Comparison of ENCODE assay signal across 22 cellular contexts in the genomic region with DNA sequence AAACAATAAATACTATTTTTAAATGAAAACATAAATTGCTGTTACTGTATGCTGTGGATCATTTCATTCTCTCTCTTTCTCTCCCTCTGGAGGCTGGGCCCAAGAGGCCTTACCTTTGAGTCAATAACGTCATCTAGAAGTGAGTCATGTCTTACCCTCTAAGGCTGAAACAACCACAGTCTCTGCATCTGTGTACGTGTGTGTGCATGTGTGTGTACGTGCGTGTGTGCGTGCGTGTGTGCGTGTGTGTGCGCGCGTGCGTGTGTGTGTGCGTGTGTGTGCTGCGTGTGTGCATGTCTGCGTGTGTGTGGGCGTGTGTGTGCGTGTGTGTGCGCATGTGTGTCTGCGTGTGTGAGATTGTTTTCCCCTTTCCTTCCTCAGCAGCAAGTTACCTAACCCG. TPM values are rescaled to one million over a fixed set of nuclear protein-coding genes. Genes with fewer than 3 reads are reported as not detected.
DNase-seq lines count a peak whose midpoint lies in the region; ATAC-seq, FAIRE-seq and TF ChIP-seq lines count a peak whose summit lies in the region.
"Had no signal": no experiment of that assay in that cellular context is flagged by ENCODE, and none has a peak within 500 bp of the region (broad histone marks: within the 10 kb centered on the region; RNA-seq: fewer than 3 reads in every experiment).

No MANE protein-coding gene starts in this region.

- H3K36me3 Mint-ChIP-seq in WTC11 = no peaks in the 10 kb centered on the region
- H3K36me3 Mint-ChIP-seq in mesothelial cell of epicardium = no peaks in the 10 kb centered on the region
- H3K36me3 Mint-ChIP-seq: naive B cell had no signal

- H3K27me3 ChIP-seq in keratinocyte (ENCODE audit: control insufficient read depth, extremely low read depth, insufficient read depth, low read length) = no peaks in the 10 kb centered on the region
- H3K27me3 ChIP-seq in thyroid gland = no peaks in the 10 kb centered on the region
- H3K27me3 ChIP-seq: adrenal gland had no signal

- H3K79me2 ChIP-seq in keratinocyte (ENCODE audit: control insufficient read depth, insufficient read depth, low read length) = no peaks in the 10 kb centered on the region

- FAIRE-seq in H54 (lab: Jason Lieb, UNC) (peak; percentile 6), keratinocyte (lab: Jason Lieb, UNC) (no peak)
- FAIRE-seq: HepG2, kidney, TTC549 had no signal

- 75 to 89% methylated on average over 19 of the region's 19 CpGs for WGBS in thyroid gland, 2 donors

- H3K27me3 Mint-ChIP-seq in WTC11 (ENCODE audit: low read depth) (no peaks in the 10 kb centered on the region), mesothelial cell of epicardium (ENCODE audit: low read depth) (no peaks in the 10 kb centered on the region)

- POLR2A ChIA-PET in WTC11 (lab: Charles Lee) = no interaction called here

- TF ChIP-seq CTCF in WTC11 (IDR thresholded peaks at IDR 0.05) (no peak), keratinocyte (optimal IDR thresholded peaks at IDR 0.05 in 1 of 3, IDR thresholded peaks at IDR 0.05 in 1 of 3, conservative IDR thresholded peaks at IDR 0.05 in 1 of 3; ENCODE audit: extremely low read depth in 1 of 3, insufficient read depth in 2 of 3, low read length in 3 of 3) (no peak), mesothelial cell of epicardium (IDR thresholded peaks at IDR 0.05; ENCODE audit: unreplicated experiment) (no peak), thyroid gland (IDR thresholded peaks at IDR 0.05) (no peak)

- H2AFZ ChIP-seq in keratinocyte (ENCODE audit: control insufficient read depth, low read length) = no peak overlapping the region

- H3K9me3 ChIP-seq in keratinocyte (ENCODE audit: control insufficient read depth, low read depth, low read length) = no peaks in the 10 kb centered on the region
- no peaks in the 10 kb centered on the region for H3K9me3 ChIP-seq in thyroid gland
- H3K9me3 ChIP-seq: adrenal gland had no signal

- H4K20me1 ChIP-seq in keratinocyte (ENCODE audit: control insufficient read depth, extremely low read depth, insufficient read depth, low read length) = no peaks in the 10 kb centered on the region

- H3K27ac ChIP-seq in keratinocyte (ENCODE audit: control insufficient read depth, insufficient read depth, low read length) (no peak overlapping the region), thyroid gland (no peak overlapping the region)
- H3K27ac ChIP-seq: adrenal gland, C4-2B had no signal

- no peak overlapping the region for H3K27ac Mint-ChIP-seq in WTC11
- no peak overlapping the region for H3K27ac Mint-ChIP-seq in mesothelial cell of epicardium

- no peaks in the 10 kb centered on the region for H3K9me1 ChIP-seq in keratinocyte (ENCODE audit: control insufficient read depth, extremely low read depth, insufficient read depth, low read length)

- dilution Hi-C loops in keratinocyte (cut with MboI; ENCODE audit: extremely low pct_ligation_motif_present, low sequenced_read_pairs) = no loop called here

- no peak for ATAC-seq in WTC11
- ATAC-seq in GM18520 (IDR thresholded peaks at IDR 0.05; ENCODE audit: unreplicated experiment) = no peak
- ATAC-seq: HepG2 had no signal

- CTCF ChIA-PET in WTC11 (lab: Charles Lee) = interaction anchor here (1.0 kb wide), 1 partner anchor 25 kb away, joined by 3 read pairs; no protein-coding TSS in a partner anchor

- TF ChIP-seq POLR2A in H54 (IDR thresholded peaks at IDR 0.05; ENCODE audit: low read depth, low read length) = no peak
- no peak for TF ChIP-seq POLR2A in thyroid gland (IDR thresholded peaks at IDR 0.05)

- H3K4me1 ChIP-seq in keratinocyte (ENCODE audit: control insufficient read depth, extremely low read depth, insufficient read depth, low read length) (no peaks in the 10 kb centered on the region), thyroid gland (no peaks in the 10 kb centered on the region)

- in situ Hi-C loops in Caki2 (cut with HindIII; ENCODE audit: low pct_unique_long_range_greater_than_20kb, low sequenced_read_pairs) = no loop called here

- peak; percentile 49 for DNase-seq in Caki2 (ENCODE audit: low read depth)
- DNase-seq in H54 (ENCODE audit: insufficient read length, low spot score) = peak; percentile 65
- DNase-seq in WTC11 (ENCODE audit: low spot score) = no peak
- DNase-seq in keratinocyte (ENCODE audit: low read depth, low spot score) = peak; percentile 26
- no peak for DNase-seq in NCI-H187 treated with DMSO at 0.1 percent for 48 hours (lab: John Stamatoyannopoulos, UW)
- DNase-seq in mesothelial cell of epicardium (ENCODE audit: low spot score in 2 of 2, unreplicated experiment in 2 of 2) = no peak
- DNase-seq in thyroid gland = no peak
- DNase-seq: adrenal gland; dermis blood vessel endothelial cell; GF-D8; kidney; naive B cell; NCI-H1436 treated with DMSO at 0.1 percent for 48 hours; NCI-H510A treated with DMSO at 0.1 percent for 48 hours; Right ventricle myocardium superior; stimulated activated CD4-positive, alpha-beta T cell treated with anti-CD3 and anti-CD28 coated beads, Interleukin-4, amount 100 ng/mL, for 24 hours; stimulated activated naive CD4-positive, alpha-beta T cell treated with Interleukin-2 at 50 U/mL for 16 hours had no signal

- H3K4me3 Mint-ChIP-seq in WTC11 = no peak overlapping the region
- H3K4me3 Mint-ChIP-seq in mesothelial cell of epicardium = no peak overlapping the region
- H3K4me3 Mint-ChIP-seq: naive B cell had no signal

- H3K36me3 ChIP-seq in keratinocyte (ENCODE audit: control insufficient read depth in 2 of 2, extremely low read depth in 1 of 2, insufficient read depth in 2 of 2, low read length in 2 of 2) = no peaks in the 10 kb centered on the region
- no peaks in the 10 kb centered on the region for H3K36me3 ChIP-seq in thyroid gland
- H3K36me3 ChIP-seq: adrenal gland had no signal

- H3K9me3 Mint-ChIP-seq in WTC11 = peaks cover 5% of the 10 kb centered on the region
- no peaks in the 10 kb centered on the region for H3K9me3 Mint-ChIP-seq in mesothelial cell of epicardium

- H3K4me3 ChIP-seq in keratinocyte (ENCODE audit: control insufficient read depth in 2 of 3, extremely low read depth in 1 of 3, insufficient read depth in 2 of 3, low read depth in 1 of 3, low read length in 3 of 3) (no peak overlapping the region), thyroid gland (replicated peaks in 1 of 3) (no peak overlapping the region)
- H3K4me3 ChIP-seq: adrenal gland had no signal

- intact Hi-C loops in thyroid gland (cut with DNase I) = no loop called here

- H3K4me1 Mint-ChIP-seq in WTC11 (no peaks in the 10 kb centered on the region), mesothelial cell of epicardium (peaks cover 2% of the 10 kb centered on the region)
- H3K4me1 Mint-ChIP-seq: naive B cell had no signal

- H3K4me2 ChIP-seq in keratinocyte (ENCODE audit: control insufficient read depth, extremely low read depth, insufficient read depth, low read depth, low read length) = no peak overlapping the region

- no peak overlapping the region for H3K9ac ChIP-seq in keratinocyte (ENCODE audit: control insufficient read depth, extremely low read depth, insufficient read depth, low read length)

TF ChIP-seq in WTC11, 78 proteins besides CTCF, POLR2A, EP300 and RAD21:
- 0 out of 2 replicates have a peak, but pooled peaks have one; percentile 14 for TF ChIP-seq NFE2L1 (CRISPR knock-in tag; IDR thresholded peaks at IDR 0.05)
- TF ChIP-seq, protein P1, sequence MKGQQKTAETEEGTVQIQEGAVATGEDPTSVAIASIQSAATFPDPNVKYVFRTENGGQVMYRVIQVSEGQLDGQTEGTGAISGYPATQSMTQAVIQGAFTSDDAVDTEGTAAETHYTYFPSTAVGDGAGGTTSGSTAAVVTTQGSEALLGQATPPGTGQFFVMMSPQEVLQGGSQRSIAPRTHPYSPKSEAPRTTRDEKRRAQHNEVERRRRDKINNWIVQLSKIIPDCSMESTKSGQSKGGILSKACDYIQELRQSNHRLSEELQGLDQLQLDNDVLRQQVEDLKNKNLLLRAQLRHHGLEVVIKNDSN (CRISPR knock-in tag; IDR thresholded peaks at IDR 0.05) = no peak
TF ChIP-seq in WTC11: peak in this region for 1.

RNA-seq across cellular contexts. Expression of a gene that starts 13.6 kb away (rescaled TPM):
- total RNA-seq in Caki2 (2014; rRNA removed; shearing (Covaris generic); ENCODE audit: low replicate concordance) = not detected in 2 replicates
- total RNA-seq in WTC11 (2021) (not detected in 3 replicates), mesothelial cell of epicardium (0.34 TPM in 1 of 3 replicates, not detected in the others), thyroid gland (1 to 10 TPM in 1 of 4 donors, not detected in 3; 1.7 TPM)
- not detected in 3 replicates for polyA plus RNA-seq in keratinocyte
- not detected for polyA plus RNA-seq in keratinocyte (2011; ENCODE audit: low read depth)
- polyA plus RNA-seq in keratinocyte (2011; cell fraction: cytosol; rRNA removed) = not detected in 2 replicates
- polyA plus RNA-seq in keratinocyte (2011; cell fraction: nucleus; rRNA removed) = not detected in 2 replicates
- polyA plus RNA-seq in keratinocyte (2012; ENCODE audit: low replicate concordance) = not detected in 2 replicates
- polyA minus RNA-seq in keratinocyte = not detected in 3 replicates
- polyA minus RNA-seq in keratinocyte (2011; cell fraction: cytosol; rRNA and poly(A)+ RNA removed) = not detected
- not detected in 2 replicates for polyA minus RNA-seq in keratinocyte (2011; cell fraction: nucleus; rRNA and poly(A)+ RNA removed)
- total RNA-seq: dermis blood vessel endothelial cell, pulmonary artery endothelial cell, Right ventricle myocardium superior had no signal

RNA-seq across cellular contexts. Expression of a gene that starts 34.9 kb away (rescaled TPM):
- total RNA-seq in Caki2 (2014; rRNA removed; shearing (Covaris generic); ENCODE audit: low replicate concordance) = 6.1 and 7.3 TPM in 2 replicates
- 8.1 to 19.2 TPM (median 17.2 TPM) in 3 replicates for total RNA-seq in WTC11 (2021)
- 9.5 to 12.8 TPM (median 9.9 TPM) in 3 replicates for polyA plus RNA-seq in keratinocyte
- polyA plus RNA-seq in keratinocyte (2011; ENCODE audit: low read depth) = 6.3 TPM
- 5.6 and 6.1 TPM in 2 replicates for polyA plus RNA-seq in keratinocyte (2011; cell fraction: cytosol; rRNA removed)
- 23.6 and 26.8 TPM in 2 replicates for polyA plus RNA-seq in keratinocyte (2011; cell fraction: nucleus; rRNA removed)
- 6.9 and 8.3 TPM in 2 replicates for polyA plus RNA-seq in keratinocyte (2012; ENCODE audit: low replicate concordance)
- 7.4 to 11.9 TPM (median 9.5 TPM) in 3 replicates for polyA minus RNA-seq in keratinocyte
- 6.9 TPM for polyA minus RNA-seq in keratinocyte (2011; cell fraction: cytosol; rRNA and poly(A)+ RNA removed)
- polyA minus RNA-seq in keratinocyte (2011; cell fraction: nucleus; rRNA and poly(A)+ RNA removed) = 8.1 and 9.8 TPM in 2 replicates
- 23.2 to 23.6 TPM (median 23.5 TPM) in 3 replicates for total RNA-seq in mesothelial cell of epicardium
- total RNA-seq in thyroid gland = 1 to 10 TPM; 1.8 to 4.4 (median 2.4) TPM

RNA-seq across cellular contexts. Expression of a gene that starts 47.4 kb away (rescaled TPM):
- 5.5 and 6.1 TPM in 2 replicates for total RNA-seq in Caki2 (2014; rRNA removed; shearing (Covaris generic); ENCODE audit: low replicate concordance)
- total RNA-seq in WTC11 (2021) = 35.3 to 48.6 TPM (median 35.5 TPM) in 3 replicates
- polyA plus RNA-seq in keratinocyte = 11.4 to 17.5 TPM (median 11.7 TPM) in 3 replicates
- 17.2 TPM for polyA plus RNA-seq in keratinocyte (2011; ENCODE audit: low read depth)
- polyA plus RNA-seq in keratinocyte (2011; cell fraction: cytosol; rRNA removed) = 7.2 and 13.7 TPM in 2 replicates
- 7.1 and 10.6 TPM in 2 replicates for polyA plus RNA-seq in keratinocyte (2011; cell fraction: nucleus; rRNA removed)
- 8.9 and 12.9 TPM in 2 replicates for polyA plus RNA-seq in keratinocyte (2012; ENCODE audit: low replicate concordance)
- 6.2 to 17.2 TPM (median 13.1 TPM) in 3 replicates for polyA minus RNA-seq in keratinocyte
- 19.2 TPM for polyA minus RNA-seq in keratinocyte (2011; cell fraction: cytosol; rRNA and poly(A)+ RNA removed)
- polyA minus RNA-seq in keratinocyte (2011; cell fraction: nucleus; rRNA and poly(A)+ RNA removed) = 9.3 and 11.9 TPM in 2 replicates
- total RNA-seq in mesothelial cell of epicardium = 13.9 to 15.4 TPM (median 14.9 TPM) in 3 replicates
- total RNA-seq in thyroid gland = 10 to 100 TPM; 12.6 to 19.6 (median 13.7) TPM

Comparison
In these comparisons a context has a peak if more than half of its experiments do, and no peak if none do; other contexts are left out.
1. DNase-seq: peak in Caki2 (single experiment), H54 (single experiment) and keratinocyte (single experiment); none in WTC11 (single experiment), NCI-H187 treated with DMSO at 0.1 percent for 48 hours (single experiment), mesothelial cell of epicardium (0 of 2) and thyroid gland (0 of 2).